ENCODE assay signal across 2 cellular contexts in the genomic region with DNA sequence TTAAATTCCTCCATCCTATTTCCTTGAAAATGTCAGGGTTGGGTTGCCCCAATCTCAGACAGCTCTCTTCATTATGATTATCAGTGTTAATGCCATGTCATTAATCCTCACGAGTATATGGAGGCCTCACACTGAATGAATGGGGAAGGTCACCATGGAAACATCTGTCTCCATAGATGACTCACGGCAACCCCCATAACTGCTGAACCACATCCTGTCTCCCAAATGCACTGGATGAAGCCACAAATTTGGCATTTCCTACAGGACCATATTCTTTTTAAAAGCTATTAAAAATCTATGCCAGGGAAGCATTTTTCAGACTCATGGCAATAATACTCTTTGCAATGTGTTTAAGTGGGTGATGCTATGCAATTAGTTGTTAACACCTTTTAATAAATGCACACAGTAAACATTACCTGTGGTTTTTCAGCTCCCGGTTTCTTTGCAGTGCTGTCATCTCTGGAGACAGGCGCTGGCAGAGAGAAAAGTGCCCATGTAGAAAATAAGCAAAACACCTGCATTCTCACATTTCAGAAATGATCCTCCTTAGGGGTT.
A peak's percentile ranks its signal among the peaks of the same experiment; 100 is the strongest.
TF ChIP-seq lines count a peak whose summit lies in the region.

No MANE protein-coding gene starts in this region.

TF ChIP-seq in IMR-90, 13 proteins besides CTCF, POLR2A, EP300 and RAD21:
- TF ChIP-seq MAFK (IDR thresholded peaks at IDR 0.05; ENCODE audit: low read depth, low read length): peak; percentile 28; the same call in 1 of the 2 replicates
- peak; percentile 68; the same call in 1 of the 2 replicates for TF ChIP-seq BHLHE40 (IDR thresholded peaks at IDR 0.05; ENCODE audit: low read depth, low read length)
- TF ChIP-seq, protein P1, sequence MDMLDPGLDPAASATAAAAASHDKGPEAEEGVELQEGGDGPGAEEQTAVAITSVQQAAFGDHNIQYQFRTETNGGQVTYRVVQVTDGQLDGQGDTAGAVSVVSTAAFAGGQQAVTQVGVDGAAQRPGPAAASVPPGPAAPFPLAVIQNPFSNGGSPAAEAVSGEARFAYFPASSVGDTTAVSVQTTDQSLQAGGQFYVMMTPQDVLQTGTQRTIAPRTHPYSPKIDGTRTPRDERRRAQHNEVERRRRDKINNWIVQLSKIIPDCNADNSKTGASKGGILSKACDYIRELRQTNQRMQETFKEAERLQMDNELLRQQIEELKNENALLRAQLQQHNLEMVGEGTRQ (IDR thresholded peaks at IDR 0.05; ENCODE audit: low read depth, low read length): no peak
- TF ChIP-seq CEBPB (IDR thresholded peaks at IDR 0.05; ENCODE audit: low read depth, low read length): 0 out of 2 replicates have a peak, but pooled peaks have one; percentile 16
- TF ChIP-seq, protein P2, sequence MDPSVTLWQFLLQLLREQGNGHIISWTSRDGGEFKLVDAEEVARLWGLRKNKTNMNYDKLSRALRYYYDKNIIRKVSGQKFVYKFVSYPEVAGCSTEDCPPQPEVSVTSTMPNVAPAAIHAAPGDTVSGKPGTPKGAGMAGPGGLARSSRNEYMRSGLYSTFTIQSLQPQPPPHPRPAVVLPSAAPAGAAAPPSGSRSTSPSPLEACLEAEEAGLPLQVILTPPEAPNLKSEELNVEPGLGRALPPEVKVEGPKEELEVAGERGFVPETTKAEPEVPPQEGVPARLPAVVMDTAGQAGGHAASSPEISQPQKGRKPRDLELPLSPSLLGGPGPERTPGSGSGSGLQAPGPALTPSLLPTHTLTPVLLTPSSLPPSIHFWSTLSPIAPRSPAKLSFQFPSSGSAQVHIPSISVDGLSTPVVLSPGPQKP (IDR thresholded peaks at IDR 0.05; ENCODE audit: borderline replicate concordance, low read depth, low read length): no peak
- TF ChIP-seq FOS (IDR thresholded peaks at IDR 0.05; ENCODE audit: low read depth, low read length): peak; percentile 77; the same call in 1 of the 2 replicates
- peak; percentile 15; the same call in 1 of the 2 replicates for TF ChIP-seq NFE2L2 (IDR thresholded peaks at IDR 0.05; ENCODE audit: low read depth, low read length)

TF ChIP-seq in GM12878, 131 proteins besides CTCF, POLR2A, EP300 and RAD21:
- no peak for TF ChIP-seq ZBED1 (IDR thresholded peaks at IDR 0.05; ENCODE audit: borderline replicate concordance)
- 0 out of 2 replicates have a peak, but pooled peaks have one; percentile 13 for TF ChIP-seq CREM (IDR thresholded peaks at IDR 0.05; ENCODE audit: low read depth)
- TF ChIP-seq MTA2 (IDR thresholded peaks at IDR 0.05; ENCODE audit: low read depth): peak; percentile 76
- TF ChIP-seq IKZF1 (conservative IDR thresholded peaks at IDR 0.05): peak; percentile 75
- peak; percentile 68; the same call in 1 of the 2 replicates for TF ChIP-seq EED (IDR thresholded peaks at IDR 0.05; ENCODE audit: low read depth)
- TF ChIP-seq SRF (IDR thresholded peaks at IDR 0.05; ENCODE audit: low read depth in 2 of 2, low read length in 2 of 2): no peak
- TF ChIP-seq PAX5 (IDR thresholded peaks at IDR 0.05; ENCODE audit: borderline replicate concordance, low read depth, low read length): no peak
- no peak for TF ChIP-seq CBX5 (IDR thresholded peaks at IDR 0.05; ENCODE audit: low read depth)
- no peak for TF ChIP-seq ASH2L (IDR thresholded peaks at IDR 0.05; ENCODE audit: borderline replicate concordance, low read depth)
- peak; percentile 61; the same call in 1 of the 2 replicates for TF ChIP-seq NFIC (IDR thresholded peaks at IDR 0.05; ENCODE audit: low read depth, low read length)
- TF ChIP-seq CBFB (IDR thresholded peaks at IDR 0.05; ENCODE audit: low read depth): no peak
- TF ChIP-seq, protein P3, sequence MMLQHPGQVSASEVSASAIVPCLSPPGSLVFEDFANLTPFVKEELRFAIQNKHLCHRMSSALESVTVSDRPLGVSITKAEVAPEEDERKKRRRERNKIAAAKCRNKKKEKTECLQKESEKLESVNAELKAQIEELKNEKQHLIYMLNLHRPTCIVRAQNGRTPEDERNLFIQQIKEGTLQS (IDR thresholded peaks at IDR 0.05; ENCODE audit: borderline replicate concordance, extremely low read depth, low read depth, low read length): no peak
- TF ChIP-seq PML (IDR thresholded peaks at IDR 0.05; ENCODE audit: low read length): no peak
- TF ChIP-seq MEF2A (IDR thresholded peaks at IDR 0.05; ENCODE audit: insufficient read depth, low read depth, low read length): no peak
- no peak for TF ChIP-seq NR2F1 (conservative IDR thresholded peaks at IDR 0.05)
- peak; percentile 44; the same call in 1 of the 2 replicates for TF ChIP-seq BMI1 (IDR thresholded peaks at IDR 0.05; ENCODE audit: borderline replicate concordance)
- no peak for TF ChIP-seq PAX8 (IDR thresholded peaks at IDR 0.05)
- no peak for TF ChIP-seq JUND (IDR thresholded peaks at IDR 0.05; ENCODE audit: low read depth, low read length)
- TF ChIP-seq IRF4 (IDR thresholded peaks at IDR 0.05; ENCODE audit: low read depth, low read length): no peak
- peak; percentile 84 for TF ChIP-seq RUNX3 (IDR thresholded peaks at IDR 0.05; ENCODE audit: low read length)
- TF ChIP-seq, protein P4, sequence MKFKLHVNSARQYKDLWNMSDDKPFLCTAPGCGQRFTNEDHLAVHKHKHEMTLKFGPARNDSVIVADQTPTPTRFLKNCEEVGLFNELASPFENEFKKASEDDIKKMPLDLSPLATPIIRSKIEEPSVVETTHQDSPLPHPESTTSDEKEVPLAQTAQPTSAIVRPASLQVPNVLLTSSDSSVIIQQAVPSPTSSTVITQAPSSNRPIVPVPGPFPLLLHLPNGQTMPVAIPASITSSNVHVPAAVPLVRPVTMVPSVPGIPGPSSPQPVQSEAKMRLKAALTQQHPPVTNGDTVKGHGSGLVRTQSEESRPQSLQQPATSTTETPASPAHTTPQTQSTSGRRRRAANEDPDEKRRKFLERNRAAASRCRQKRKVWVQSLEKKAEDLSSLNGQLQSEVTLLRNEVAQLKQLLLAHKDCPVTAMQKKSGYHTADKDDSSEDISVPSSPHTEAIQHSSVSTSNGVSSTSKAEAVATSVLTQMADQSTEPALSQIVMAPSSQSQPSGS (IDR thresholded peaks at IDR 0.05; ENCODE audit: low read length): no peak
- TF ChIP-seq BCL11A (IDR thresholded peaks at IDR 0.05; ENCODE audit: low read depth, low read length): 0 out of 2 replicates have a peak, but pooled peaks have one; percentile 4
- no peak for TF ChIP-seq BHLHE40 (IDR thresholded peaks at IDR 0.05; ENCODE audit: borderline replicate concordance in 1 of 2, low read depth in 2 of 2, low read length in 1 of 2)
- no peak for TF ChIP-seq POLR2AphosphoS2 (IDR thresholded peaks at IDR 0.05; ENCODE audit: low read depth, low read length)
- TF ChIP-seq, protein P5, sequence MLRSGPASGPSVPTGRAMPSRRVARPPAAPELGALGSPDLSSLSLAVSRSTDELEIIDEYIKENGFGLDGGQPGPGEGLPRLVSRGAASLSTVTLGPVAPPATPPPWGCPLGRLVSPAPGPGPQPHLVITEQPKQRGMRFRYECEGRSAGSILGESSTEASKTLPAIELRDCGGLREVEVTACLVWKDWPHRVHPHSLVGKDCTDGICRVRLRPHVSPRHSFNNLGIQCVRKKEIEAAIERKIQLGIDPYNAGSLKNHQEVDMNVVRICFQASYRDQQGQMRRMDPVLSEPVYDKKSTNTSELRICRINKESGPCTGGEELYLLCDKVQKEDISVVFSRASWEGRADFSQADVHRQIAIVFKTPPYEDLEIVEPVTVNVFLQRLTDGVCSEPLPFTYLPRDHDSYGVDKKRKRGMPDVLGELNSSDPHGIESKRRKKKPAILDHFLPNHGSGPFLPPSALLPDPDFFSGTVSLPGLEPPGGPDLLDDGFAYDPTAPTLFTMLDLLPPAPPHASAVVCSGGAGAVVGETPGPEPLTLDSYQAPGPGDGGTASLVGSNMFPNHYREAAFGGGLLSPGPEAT (IDR thresholded peaks at IDR 0.05; ENCODE audit: low read depth): peak; percentile 26; the same call in 1 of the 2 replicates
- no peak for TF ChIP-seq STAT1 (conservative IDR thresholded peaks at IDR 0.05)
- TF ChIP-seq MXI1 (IDR thresholded peaks at IDR 0.05; ENCODE audit: low read depth, low read length): no peak
- no peak for TF ChIP-seq SMAD1 (IDR thresholded peaks at IDR 0.05; ENCODE audit: low read depth, partially characterized antibody)
- TF ChIP-seq DPF2 (IDR thresholded peaks at IDR 0.05): peak; percentile 72
- TF ChIP-seq FOXK2 (IDR thresholded peaks at IDR 0.05): no peak
- no peak for TF ChIP-seq ZZZ3 (IDR thresholded peaks at IDR 0.05; ENCODE audit: control insufficient read depth, insufficient read length, low read depth)
- TF ChIP-seq TCF7 (IDR thresholded peaks at IDR 0.05; ENCODE audit: borderline replicate concordance): 0 out of 2 replicates have a peak, but pooled peaks have one; percentile 34
- peak; percentile 34; the same call in 1 of the 2 replicates for TF ChIP-seq JUNB (IDR thresholded peaks at IDR 0.05)
- TF ChIP-seq, protein P6, sequence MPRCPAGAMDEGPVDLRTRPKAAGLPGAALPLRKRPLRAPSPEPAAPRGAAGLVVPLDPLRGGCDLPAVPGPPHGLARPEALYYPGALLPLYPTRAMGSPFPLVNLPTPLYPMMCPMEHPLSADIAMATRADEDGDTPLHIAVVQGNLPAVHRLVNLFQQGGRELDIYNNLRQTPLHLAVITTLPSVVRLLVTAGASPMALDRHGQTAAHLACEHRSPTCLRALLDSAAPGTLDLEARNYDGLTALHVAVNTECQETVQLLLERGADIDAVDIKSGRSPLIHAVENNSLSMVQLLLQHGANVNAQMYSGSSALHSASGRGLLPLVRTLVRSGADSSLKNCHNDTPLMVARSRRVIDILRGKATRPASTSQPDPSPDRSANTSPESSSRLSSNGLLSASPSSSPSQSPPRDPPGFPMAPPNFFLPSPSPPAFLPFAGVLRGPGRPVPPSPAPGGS (IDR thresholded peaks at IDR 0.05; ENCODE audit: borderline replicate concordance, insufficient read depth, low read depth, low read length, poor library complexity, severe bottlenecking): no peak
- TF ChIP-seq FOXM1 (IDR thresholded peaks at IDR 0.05; ENCODE audit: low read depth, low read length): no peak
- TF ChIP-seq, protein P2 (IDR thresholded peaks at IDR 0.05; ENCODE audit: low read depth, low read length): no peak
- no peak for TF ChIP-seq SIN3A (IDR thresholded peaks at IDR 0.05; ENCODE audit: low read depth, low read length)
- peak; percentile 71 to 76 for TF ChIP-seq IKZF2 (IDR thresholded peaks at IDR 0.05)
- TF ChIP-seq CHD1 (IDR thresholded peaks at IDR 0.05; ENCODE audit: low read depth, low read length): no peak
- TF ChIP-seq, protein P7, sequence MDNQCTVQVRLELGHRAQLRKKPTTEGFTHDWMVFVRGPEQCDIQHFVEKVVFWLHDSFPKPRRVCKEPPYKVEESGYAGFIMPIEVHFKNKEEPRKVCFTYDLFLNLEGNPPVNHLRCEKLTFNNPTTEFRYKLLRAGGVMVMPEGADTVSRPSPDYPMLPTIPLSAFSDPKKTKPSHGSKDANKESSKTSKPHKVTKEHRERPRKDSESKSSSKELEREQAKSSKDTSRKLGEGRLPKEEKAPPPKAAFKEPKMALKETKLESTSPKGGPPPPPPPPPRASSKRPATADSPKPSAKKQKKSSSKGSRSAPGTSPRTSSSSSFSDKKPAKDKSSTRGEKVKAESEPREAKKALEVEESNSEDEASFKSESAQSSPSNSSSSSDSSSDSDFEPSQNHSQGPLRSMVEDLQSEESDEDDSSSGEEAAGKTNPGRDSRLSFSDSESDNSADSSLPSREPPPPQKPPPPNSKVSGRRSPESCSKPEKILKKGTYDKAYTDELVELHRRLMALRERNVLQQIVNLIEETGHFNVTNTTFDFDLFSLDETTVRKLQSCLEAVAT (IDR thresholded peaks at IDR 0.05): no peak
- no peak for TF ChIP-seq YY1 (IDR thresholded peaks at IDR 0.05; ENCODE audit: low read depth, low read length)
- TF ChIP-seq RB1 (IDR thresholded peaks at IDR 0.05; ENCODE audit: borderline replicate concordance): no peak
- no peak for TF ChIP-seq RCOR1 (conservative IDR thresholded peaks at IDR 0.05; ENCODE audit: low read depth, low read length)
- no peak for TF ChIP-seq CHD2 (IDR thresholded peaks at IDR 0.05; ENCODE audit: borderline replicate concordance, low read depth, low read length)
- no peak for TF ChIP-seq TARDBP (IDR thresholded peaks at IDR 0.05; ENCODE audit: borderline replicate concordance)
